ENCODE assay signal across 35 cellular contexts in genomic region chr14:93898731-93899130, GRCh38. TPM values are rescaled to one million over a fixed set of nuclear protein-coding genes. Genes with fewer than 3 reads are reported as not detected.
"Had no signal": no experiment of that assay in that cellular context is flagged by ENCODE, and none has a peak within 500 bp of the region (broad histone marks: within the 10 kb centered on the region; RNA-seq: fewer than 3 reads in every experiment).

No MANE protein-coding gene starts in this region.

- H3K4me1 ChIP-seq: adrenal gland, foreskin keratinocyte, gastrocnemius medialis had no signal

- DNase-seq: activated B cell treated with CpG ODN at 0.5 μM for 24 hours; activated CD4-positive, alpha-beta T cell treated with anti-CD3 and anti-CD28 coated beads for 48 hours; activated CD4-positive, alpha-beta T cell treated with anti-CD3 and anti-CD28 coated beads, Interleukin-2, amount 50 U/mL, for 1 hour; activated CD4-positive, alpha-beta T cell treated with anti-CD3 and anti-CD28 coated beads, Interleukin-2, amount 50 U/mL, for 48 hours; activated CD8-positive, alpha-beta memory T cell treated with anti-CD3 and anti-CD28 coated beads for 24 hours; activated CD8-positive, alpha-beta T cell treated with anti-CD3 and anti-CD28 coated beads for 36 hours; activated effector memory CD4-positive, alpha-beta T cell treated with Interleukin-2 at 50 U/mL for 16 hours; activated gamma-delta T cell treated with Interleukin-2 at 50 U/mL for 16 hours; activated naive CD4-positive, alpha-beta T cell treated with Interleukin-2 at 50 U/mL for 16 hours; activated naive CD8-positive, alpha-beta T cell treated with anti-CD3 and anti-CD28 coated beads for 36 hours; activated naive CD8-positive, alpha-beta T cell treated with anti-CD3 and anti-CD28 coated beads, Interleukin-2, amount 50 U/mL, for 24 hours; activated T-cell treated with anti-CD3 and anti-CD28 coated beads, Interleukin-2, amount 50 U/mL, for 4 hours; adrenal gland; brain microvascular endothelial cell; caudate nucleus; cortex of kidney; dermis blood vessel endothelial cell; effector CD4-positive, alpha-beta T cell; effector memory CD8-positive, alpha-beta T cell; erythroblast; foreskin keratinocyte; gastrocnemius medialis; glutamatergic neuron; T-helper 1 cell; T-helper 17 cell; T1000; WERI-Rb-1 had no signal

- H3K27me3 Mint-ChIP-seq: activated CD8-positive, alpha-beta T cell treated with anti-CD3 and anti-CD28 coated beads for 36 hours had no signal

- H3K9me3 ChIP-seq: adrenal gland, esophagus muscularis mucosa, gastrocnemius medialis had no signal

- FAIRE-seq: astrocyte, colon had no signal

- H3K4me3 Mint-ChIP-seq: activated B cell treated with CpG ODN at 0.5 μM for 24 hours; activated CD8-positive, alpha-beta T cell treated with anti-CD3 and anti-CD28 coated beads for 36 hours; activated naive CD4-positive, alpha-beta T cell treated with anti-CD3 and anti-CD28 coated beads, Interleukin-2, amount 50 U/mL, for 24 hours; activated naive CD8-positive, alpha-beta T cell treated with anti-CD3 and anti-CD28 coated beads for 36 hours; activated naive CD8-positive, alpha-beta T cell treated with anti-CD3 and anti-CD28 coated beads, Interleukin-2, amount 50 U/mL, for 24 hours; activated T-cell treated with anti-CD3 and anti-CD28 coated beads, Interleukin-2, amount 50 U/mL, for 4 hours; activated T-helper 17 cell treated with anti-CD3 and anti-CD28 coated beads, Interleukin-2, amount 50 U/mL, for 72 hours; effector memory CD8-positive, alpha-beta T cell; T-helper 17 cell; T-helper 2 cell treated with Interferon-gamma antibody and Interleukin-4, amounts not matched to agents 5 μg/mL and 100 μg/mL, for 36 hours had no signal

- H3K27ac Mint-ChIP-seq: activated B cell treated with CpG ODN at 0.5 μM for 24 hours; activated CD8-positive, alpha-beta T cell treated with anti-CD3 and anti-CD28 coated beads for 36 hours; activated naive CD4-positive, alpha-beta T cell treated with anti-CD3 and anti-CD28 coated beads, Interleukin-2, amount 50 U/mL, for 24 hours; activated naive CD8-positive, alpha-beta T cell treated with anti-CD3 and anti-CD28 coated beads for 36 hours; activated naive CD8-positive, alpha-beta T cell treated with anti-CD3 and anti-CD28 coated beads, Interleukin-2, amount 50 U/mL, for 24 hours; activated T-helper 17 cell treated with anti-CD3 and anti-CD28 coated beads, Interleukin-2, amount 50 U/mL, for 72 hours; effector memory CD8-positive, alpha-beta T cell; T-helper 17 cell; T-helper 2 cell treated with Interferon-gamma antibody and Interleukin-4, amounts not matched to agents 5 μg/mL and 100 μg/mL, for 36 hours had no signal

- H3K27me3 ChIP-seq: brain microvascular endothelial cell, foreskin keratinocyte, gastrocnemius medialis had no signal

- H3K4me1 Mint-ChIP-seq: activated B cell treated with CpG ODN at 0.5 μM for 24 hours; activated naive CD4-positive, alpha-beta T cell treated with anti-CD3 and anti-CD28 coated beads, Interleukin-2, amount 50 U/mL, for 24 hours; activated naive CD8-positive, alpha-beta T cell treated with anti-CD3 and anti-CD28 coated beads for 36 hours; activated naive CD8-positive, alpha-beta T cell treated with anti-CD3 and anti-CD28 coated beads, Interleukin-2, amount 50 U/mL, for 24 hours; activated T-helper 17 cell treated with anti-CD3 and anti-CD28 coated beads, Interleukin-2, amount 50 U/mL, for 72 hours had no signal

- H3K36me3 Mint-ChIP-seq: activated naive CD4-positive, alpha-beta T cell treated with anti-CD3 and anti-CD28 coated beads, Interleukin-2, amount 50 U/mL, for 24 hours; activated naive CD8-positive, alpha-beta T cell treated with anti-CD3 and anti-CD28 coated beads for 36 hours had no signal

- ATAC-seq: activated CD4-positive, CD25-positive, alpha-beta regulatory T cell treated with anti-CD3 and anti-CD28 coated beads, Interleukin-2, amount 50 U/mL, for 24 hours; activated CD8-positive, alpha-beta T cell treated with anti-CD3 and anti-CD28 coated beads for 36 hours; activated naive CD8-positive, alpha-beta T cell treated with anti-CD3 and anti-CD28 coated beads, Interleukin-2, amount 50 U/mL, for 24 hours; activated T-cell treated with anti-CD3 and anti-CD28 coated beads, Interleukin-2, amount 50 U/mL, for 4 hours; activated T-helper 17 cell treated with anti-CD3 and anti-CD28 coated beads, Interleukin-2, amount 50 U/mL, for 72 hours; effector memory CD8-positive, alpha-beta T cell; foreskin keratinocyte; T-helper 17 cell had no signal

- H3K4me3 ChIP-seq: adrenal gland, esophagus muscularis mucosa, gastrocnemius medialis had no signal

- H3K36me3 ChIP-seq: adrenal gland, brain microvascular endothelial cell, esophagus muscularis mucosa, gastrocnemius medialis, WERI-Rb-1 had no signal

- H3K9me3 Mint-ChIP-seq: activated B cell treated with CpG ODN at 0.5 μM for 24 hours; activated CD8-positive, alpha-beta T cell treated with anti-CD3 and anti-CD28 coated beads for 36 hours; activated naive CD4-positive, alpha-beta T cell treated with anti-CD3 and anti-CD28 coated beads, Interleukin-2, amount 50 U/mL, for 24 hours; activated naive CD8-positive, alpha-beta T cell treated with anti-CD3 and anti-CD28 coated beads for 36 hours; activated naive CD8-positive, alpha-beta T cell treated with anti-CD3 and anti-CD28 coated beads, Interleukin-2, amount 50 U/mL, for 24 hours; activated T-cell treated with anti-CD3 and anti-CD28 coated beads, Interleukin-2, amount 50 U/mL, for 4 hours; activated T-helper 17 cell treated with anti-CD3 and anti-CD28 coated beads, Interleukin-2, amount 50 U/mL, for 72 hours; effector memory CD8-positive, alpha-beta T cell; T-helper 2 cell treated with Interferon-gamma antibody and Interleukin-4, amounts not matched to agents 5 μg/mL and 100 μg/mL, for 36 hours had no signal

- H3K27ac ChIP-seq: adrenal gland, brain microvascular endothelial cell, esophagus muscularis mucosa, foreskin keratinocyte, gastrocnemius medialis, WERI-Rb-1 had no signal

RNA-seq across cellular contexts. Expression of gene FAM181A, which starts 28.4 kb away (rescaled TPM):
- total RNA-seq: activated B cell treated with CpG ODN at 0.5 μM for 24 hours; activated CD8-positive, alpha-beta T cell treated with anti-CD3 and anti-CD28 coated beads for 36 hours; activated naive CD8-positive, alpha-beta T cell treated with anti-CD3 and anti-CD28 coated beads for 36 hours; activated T-cell treated with anti-CD3 and anti-CD28 coated beads, Interleukin-2, amount 50 U/mL, for 4 hours; activated T-helper 17 cell treated with anti-CD3 and anti-CD28 coated beads, Interleukin-2, amount 50 U/mL, for 72 hours; adrenal gland; astrocyte; chondrocyte; dermis blood vessel endothelial cell; esophagus muscularis mucosa; foreskin keratinocyte; gastrocnemius medialis; T-helper 17 cell had no signal
- polyA plus RNA-seq: adrenal gland, foreskin keratinocyte had no signal
